ENCODE assay signal across 17 cellular contexts in genomic region chr9:99582768-99583167, GRCh38.
A peak's percentile ranks its signal among the peaks of the same experiment; 100 is the strongest.
DNase-seq lines count a peak whose midpoint lies in the region; ATAC-seq, FAIRE-seq and TF ChIP-seq lines count a peak whose summit lies in the region.
"Had no signal": no experiment of that assay in that cellular context is flagged by ENCODE, and none has a peak within 500 bp of the region (broad histone marks: within the 10 kb centered on the region; RNA-seq: fewer than 3 reads in every experiment).

No MANE protein-coding gene starts in this region.

- TF ChIP-seq POLR2A in GM12891 (IDR thresholded peaks at IDR 0.05; ENCODE audit: low read depth, low read length): no peak

- no peak overlapping the region for H3K27ac Mint-ChIP-seq in memory B cell
- H3K27ac Mint-ChIP-seq: T-cell had no signal

- no peak for DNase-seq in GM12891 (ENCODE audit: insufficient read length, low spot score)
- DNase-seq in MV-4-11 (lab: John Stamatoyannopoulos, UW): peak; percentile 76
- DNase-seq in memory B cell (ENCODE audit: low spot score in 2 of 2): no peak
- DNase-seq in HCEC 1CT: no peak
- DNase-seq in effector CD8-positive, alpha-beta T cell (lab: John Stamatoyannopoulos, UW): no peak
- DNase-seq: EL, NCI-H1417, NCI-H2029, NCI-H510A, PC-3, T-cell, T1000 had no signal

- no peak overlapping the region for H3K4me3 Mint-ChIP-seq in memory B cell
- H3K4me3 Mint-ChIP-seq: T-cell had no signal

- ATAC-seq in HG02610 (IDR thresholded peaks at IDR 0.05; ENCODE audit: unreplicated experiment) (peak; percentile 38), memory B cell (ENCODE audit: low read depth) (peak; percentile 32), GM21423 (IDR thresholded peaks at IDR 0.05; ENCODE audit: unreplicated experiment) (no peak), HG02852 (IDR thresholded peaks at IDR 0.05; ENCODE audit: unreplicated experiment) (no peak)
- ATAC-seq: HepG2, PC-3, T-cell had no signal

- peak; percentile 87 for FAIRE-seq in GM12891 (lab: Jason Lieb, UNC)
- FAIRE-seq: H54, HepG2 had no signal

- no peaks in the 10 kb centered on the region for H3K36me3 Mint-ChIP-seq in memory B cell
- H3K36me3 Mint-ChIP-seq: T-cell had no signal

- peaks cover 3% of the 10 kb centered on the region for H3K4me1 Mint-ChIP-seq in memory B cell
- H3K4me1 Mint-ChIP-seq: T-cell had no signal

- H3K27me3 Mint-ChIP-seq in memory B cell: peaks cover 3% of the 10 kb centered on the region

- H3K9me3 Mint-ChIP-seq in memory B cell: no peaks in the 10 kb centered on the region
- H3K9me3 Mint-ChIP-seq: T-cell had no signal

TF ChIP-seq in GM12891, 5 proteins besides CTCF, POLR2A, EP300 and RAD21:
- no peak for TF ChIP-seq POU2F2 (IDR thresholded peaks at IDR 0.05; ENCODE audit: low read depth, low read length)
- TF ChIP-seq POLR2AphosphoS5 (IDR thresholded peaks at IDR 0.05; ENCODE audit: low read depth, low read length): no peak
- no peak for TF ChIP-seq PAX5 (IDR thresholded peaks at IDR 0.05; ENCODE audit: insufficient read depth, low read length, severe bottlenecking)
- peak; percentile 50 for TF ChIP-seq SPI1 (IDR thresholded peaks at IDR 0.05; ENCODE audit: low read depth, low read length)
- TF ChIP-seq TAF1 (IDR thresholded peaks at IDR 0.05; ENCODE audit: low read depth, low read length): no peak

Comparison
In these comparisons a context has a peak if more than half of its experiments do, and no peak if none do; other contexts are left out.
1. ATAC-seq: peak in HG02610 (single experiment) and memory B cell (single experiment); none in GM21423 (single experiment) and HG02852 (single experiment).